Comparison of ENCODE assay signal across 8 cellular contexts in the genomic region with DNA sequence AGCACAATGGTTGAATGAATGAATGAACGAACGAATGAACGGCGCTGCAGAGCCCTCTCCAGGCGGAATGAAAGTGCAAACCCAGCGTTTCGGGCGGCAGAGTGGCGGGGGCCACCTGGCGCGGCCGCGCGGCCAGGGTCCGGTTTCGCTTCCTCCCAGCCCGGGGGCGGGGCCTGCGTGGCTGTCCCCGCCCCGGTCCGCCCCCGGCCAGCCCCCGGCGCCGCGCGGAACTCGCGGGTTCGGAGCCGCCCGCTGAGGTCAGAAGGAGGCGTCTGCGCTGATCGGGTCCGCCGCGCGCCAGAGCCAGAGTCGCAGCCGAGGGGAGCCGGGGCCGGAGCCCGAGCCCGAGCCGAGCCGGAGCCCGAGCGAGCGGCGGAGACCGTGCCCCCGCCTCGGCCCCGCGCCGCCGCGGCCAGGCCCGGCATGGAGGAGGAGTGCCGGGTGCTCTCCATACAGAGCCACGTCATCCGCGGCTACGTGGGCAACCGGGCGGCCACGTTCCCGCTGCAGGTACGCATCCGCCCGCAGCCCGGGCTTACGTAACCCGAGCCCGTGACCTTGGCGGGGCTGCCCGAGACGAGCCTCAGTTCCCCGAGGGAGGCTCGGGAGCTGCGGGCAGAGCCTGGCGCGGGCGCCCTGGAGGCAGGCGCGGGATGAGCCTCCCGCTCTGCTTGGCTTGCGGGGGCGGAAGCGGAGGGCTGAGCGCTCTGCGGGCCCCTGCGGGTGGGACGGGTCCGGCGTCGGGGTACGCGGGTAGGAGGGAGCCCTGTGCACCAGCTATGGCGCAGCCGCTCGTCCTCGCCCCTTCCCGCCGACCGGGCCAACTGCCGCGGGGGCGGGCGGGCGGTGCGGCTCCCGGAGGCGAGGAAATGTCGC. TPM values are rescaled to one million over a fixed set of nuclear protein-coding genes. Genes with fewer than 3 reads are reported as not detected.
A peak's percentile ranks its signal among the peaks of the same experiment; 100 is the strongest.
DNase-seq lines count a peak whose midpoint lies in the region; ATAC-seq and TF ChIP-seq lines count a peak whose summit lies in the region.

Gene PDXK (plus strand): TSS at position 258 of the 876 bp plus-strand sequence. CDS start 166 bp downstream, at position 424.

- peak; percentile 96 for TF ChIP-seq POLR2A in right lobe of liver (IDR thresholded peaks at IDR 0.05)

- peak; percentile 68 for ATAC-seq in GM18907 (IDR thresholded peaks at IDR 0.05; ENCODE audit: unreplicated experiment)
- ATAC-seq in HG03135 (IDR thresholded peaks at IDR 0.05; ENCODE audit: unreplicated experiment) = peak; percentile 58
- peak; percentile 87 to 93 (median 90) for ATAC-seq in right lobe of liver

- TF ChIP-seq CTCF in AG09319 (IDR thresholded peaks at IDR 0.05; ENCODE audit: low read depth, low read length) (no peak), right lobe of liver (IDR thresholded peaks at IDR 0.05) (peak in 2 of 4 donors; percentile 5 to 14)

- 0% methylated on average over 20 of the region's 117 CpGs for WGBS in right lobe of liver (ENCODE audit: insufficient coverage, low coverage, low lambda C conversion rate, missing lambda C conversion rate)

- peaks cover 0 to 4% (median 2%) of the 10 kb centered on the region in 4 donors for H3K36me3 ChIP-seq in right lobe of liver

- intact Hi-C loops in right lobe of liver (cut with DNase I) = loop anchor here in 1 of 2 donors (10.0 kb wide), 1 partner anchor 54 kb away; no protein-coding TSS in a partner anchor

- peak; percentile 45 for DNase-seq in AG09319 (ENCODE audit: extremely low read depth, low read depth)
- DNase-seq in NCI-H510A treated with DMSO at 0.1 percent for 48 hours (lab: John Stamatoyannopoulos, UW) = peak; percentile 72
- DNase-seq in activated CD4-positive, alpha-beta T cell treated with anti-CD3 and anti-CD28 coated beads, Interleukin-2, amount 50 U/mL, for 24 hours (ENCODE audit: low read depth in 1 of 2, low spot score in 1 of 2) = peak; percentile 60 to 63
- DNase-seq in dermis blood vessel endothelial cell = peak; percentile 84
- DNase-seq in right lobe of liver = peak; percentile 93 to 94 (median 94)
- peak; percentile 71 for DNase-seq in stimulated activated CD4-positive, alpha-beta T cell treated with anti-CD3 and anti-CD28 coated beads, Interleukin-4, amount 100 ng/mL, for 24 hours

- peaks cover 0 to 17% (median 7%) of the 10 kb centered on the region in 4 donors for H3K4me1 ChIP-seq in right lobe of liver

- no peaks in the 10 kb centered on the region for H3K27me3 ChIP-seq in right lobe of liver

- H3K4me3 ChIP-seq in right lobe of liver = peak within 1 kb of the TSS; percentile 90 to 97 (median 95)

- H3K9me3 ChIP-seq in right lobe of liver = no peaks in the 10 kb centered on the region

- peak within 1 kb of the TSS; percentile 87 to 94 (median 94) for H3K27ac ChIP-seq in right lobe of liver

RNA-seq across cellular contexts. Expression of gene PDXK, which starts in this region (rescaled TPM):
- total RNA-seq in dermis blood vessel endothelial cell (47.0 and 87.4 TPM in 2 replicates), right lobe of liver (10 to 100 TPM; 52.9 to 87.5 (median 58.9) TPM)

Comparison
In these comparisons a context has a peak if more than half of its experiments do, and no peak if none do; other contexts are left out.
1. Peak in every context shown above with its lines: DNase-seq, ATAC-seq, H3K4me3 ChIP-seq and H3K27ac ChIP-seq.